ENCODE assay signal across 9 cellular contexts in the genomic region with DNA sequence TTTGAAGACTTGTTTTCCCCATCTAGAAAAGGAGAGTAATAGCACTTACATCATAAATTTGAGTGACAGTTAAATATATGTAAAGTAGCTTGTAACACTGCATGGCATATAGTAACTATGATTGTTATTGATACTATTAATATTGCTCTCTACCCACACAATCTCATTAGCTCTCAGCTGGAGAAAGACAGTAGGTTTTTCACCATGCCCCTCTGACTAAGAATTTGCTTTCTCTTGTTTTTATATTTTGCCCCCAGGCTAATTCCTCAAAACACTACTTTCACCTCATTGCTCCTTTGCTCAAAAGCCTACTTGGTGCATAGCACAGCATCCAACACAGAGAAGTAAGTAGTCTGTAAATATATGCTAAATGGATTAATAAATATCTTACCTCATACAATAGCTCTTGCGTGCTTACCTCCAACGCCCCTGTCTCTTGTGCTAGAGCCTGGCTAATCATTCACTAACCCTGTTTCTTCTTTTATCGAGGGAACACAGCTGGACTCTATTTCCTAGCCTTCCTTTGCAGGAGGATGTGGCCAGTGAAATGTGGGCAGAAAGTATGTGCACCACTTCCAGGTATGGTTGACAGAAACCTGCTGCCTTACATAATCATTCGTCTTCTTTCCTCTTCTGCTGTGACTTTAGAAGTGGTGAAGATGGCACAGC.
A peak's percentile ranks its signal among the peaks of the same experiment; 100 is the strongest.
DNase-seq lines count a peak whose midpoint lies in the region; ATAC-seq, FAIRE-seq and TF ChIP-seq lines count a peak whose summit lies in the region.
"Had no signal": no experiment of that assay in that cellular context is flagged by ENCODE, and none has a peak within 500 bp of the region (broad histone marks: within the 10 kb centered on the region; RNA-seq: fewer than 3 reads in every experiment).

No MANE protein-coding gene starts in this region.

- H3K27ac ChIP-seq in PC-3 (ENCODE audit: low read length) (no peak overlapping the region), RWPE1 (no peak overlapping the region)
- H3K27ac ChIP-seq: SJSA1 had no signal

- H3K79me2 ChIP-seq in PC-3 (ENCODE audit: low read length), result no peaks in the 10 kb centered on the region

- CTCF ChIA-PET in PC-3 (lab: Charles Lee) (no interaction called here), RWPE1 (lab: Yijun Ruan, JAX) (no interaction called here)

- H4K20me1 ChIP-seq in PC-3 (ENCODE audit: low read length), result no peaks in the 10 kb centered on the region

- H3K9me2 ChIP-seq in PC-3 (replicated peaks; ENCODE audit: low read length), result no peaks in the 10 kb centered on the region

- ATAC-seq in HG03432 (IDR thresholded peaks at IDR 0.05; ENCODE audit: unreplicated experiment) (peak; percentile 81), PC-3 (no peak)

- no peak overlapping the region for H3K4me2 ChIP-seq in PC-3 (ENCODE audit: low read length)

- no peak overlapping the region for H3K4me3 ChIP-seq in bronchial epithelial cell (ENCODE audit: low read depth, low read length)
- no peak overlapping the region for H3K4me3 ChIP-seq in PC-3 (ENCODE audit: low read length)
- H3K4me3 ChIP-seq: SJSA1 had no signal

- no peak overlapping the region for H3K9ac ChIP-seq in PC-3 (ENCODE audit: low read length)

- H3F3A ChIP-seq in PC-3 (ENCODE audit: low read length, unreplicated experiment), result no peaks in the 10 kb centered on the region

- BruUV-seq in PC-3 (replicated peaks; lab: Mats Ljungman, UMichigan), result no TSS peak

- FAIRE-seq in bronchial epithelial cell (lab: Jason Lieb, UNC), result peak; percentile 36

- POLR2A ChIA-PET in PC-3 (lab: Charles Lee; ENCODE audit: unreplicated experiment), result no interaction called here
- POLR2A ChIA-PET in RWPE1 (lab: Yijun Ruan, JAX; ENCODE audit: low non-redundant PET), result no interaction called here

- H3K9me3 ChIP-seq in PC-3 (ENCODE audit: low read length), result no peaks in the 10 kb centered on the region
- H3K9me3 ChIP-seq: SJSA1 had no signal

- H2AFZ ChIP-seq in PC-3 (ENCODE audit: low read length), result no peak overlapping the region

- peak; percentile 89 for DNase-seq in Caki2 (ENCODE audit: low read depth)
- peak; percentile 17 for DNase-seq in GM20000 (ENCODE audit: low spot score)
- DNase-seq in bronchial epithelial cell (ENCODE audit: low read depth), result peak; percentile 17
- DNase-seq in PC-3, result no peak
- DNase-seq in RWPE1 (ENCODE audit: low spot score), result no peak
- DNase-seq in dedifferentiated amniotic fluid mesenchymal stem cell (ENCODE audit: extremely low spot score), result no peak
- no peak for DNase-seq in activated T-cell treated with anti-CD3 and anti-CD28 coated beads for 4 hours

- no peak for TF ChIP-seq CTCF in GM20000 (IDR thresholded peaks at IDR 0.05; ENCODE audit: extremely low read depth, missing control alignments)
- TF ChIP-seq CTCF in bronchial epithelial cell (IDR thresholded peaks at IDR 0.05; ENCODE audit: insufficient read depth, low read length, severe bottlenecking), result no peak
- no peak for TF ChIP-seq CTCF in PC-3 (conservative IDR thresholded peaks at IDR 0.05; ENCODE audit: low read depth, low read length)
- no peak for TF ChIP-seq CTCF in RWPE1 (conservative IDR thresholded peaks at IDR 0.05; ENCODE audit: low read depth)

- H3K27me3 ChIP-seq in bronchial epithelial cell (ENCODE audit: control insufficient read depth, insufficient read depth, low read length) (no peaks in the 10 kb centered on the region), PC-3 (ENCODE audit: low read length) (no peaks in the 10 kb centered on the region)
- H3K27me3 ChIP-seq: SJSA1 had no signal

- intact Hi-C loops in PC-3 (cut with micrococcal nuclease), result no loop called here

- H3K36me3 ChIP-seq in bronchial epithelial cell (ENCODE audit: control insufficient read depth, insufficient read depth, low read length) (no peaks in the 10 kb centered on the region), PC-3 (ENCODE audit: low read depth, low read length) (no peaks in the 10 kb centered on the region)
- H3K36me3 ChIP-seq: SJSA1 had no signal

- H3K4me1 ChIP-seq in PC-3 (ENCODE audit: insufficient read depth, low read length), result no peaks in the 10 kb centered on the region

- in situ Hi-C loops in Caki2 (cut with HindIII; ENCODE audit: low pct_unique_long_range_greater_than_20kb, low sequenced_read_pairs), result no loop called here

Comparison
In these comparisons a context has a peak if more than half of its experiments do, and no peak if none do; other contexts are left out.
1. DNase-seq: peak in Caki2 (single experiment), GM20000 (single experiment) and bronchial epithelial cell (single experiment); none in PC-3 (single experiment), RWPE1 (single experiment), dedifferentiated amniotic fluid mesenchymal stem cell (single experiment) and activated T-cell treated with anti-CD3 and anti-CD28 coated beads for 4 hours (single experiment).